ENCODE assay signal across 1 cellular context in genomic region chr17:57447357-57448019, GRCh38.
TF ChIP-seq lines count a peak whose summit lies in the region.

No MANE protein-coding gene starts in this region.

TF ChIP-seq in K562, 482 proteins besides CTCF, POLR2A, EP300 and RAD21 (continued from another document and continues in another):
- TF ChIP-seq, protein P1, sequence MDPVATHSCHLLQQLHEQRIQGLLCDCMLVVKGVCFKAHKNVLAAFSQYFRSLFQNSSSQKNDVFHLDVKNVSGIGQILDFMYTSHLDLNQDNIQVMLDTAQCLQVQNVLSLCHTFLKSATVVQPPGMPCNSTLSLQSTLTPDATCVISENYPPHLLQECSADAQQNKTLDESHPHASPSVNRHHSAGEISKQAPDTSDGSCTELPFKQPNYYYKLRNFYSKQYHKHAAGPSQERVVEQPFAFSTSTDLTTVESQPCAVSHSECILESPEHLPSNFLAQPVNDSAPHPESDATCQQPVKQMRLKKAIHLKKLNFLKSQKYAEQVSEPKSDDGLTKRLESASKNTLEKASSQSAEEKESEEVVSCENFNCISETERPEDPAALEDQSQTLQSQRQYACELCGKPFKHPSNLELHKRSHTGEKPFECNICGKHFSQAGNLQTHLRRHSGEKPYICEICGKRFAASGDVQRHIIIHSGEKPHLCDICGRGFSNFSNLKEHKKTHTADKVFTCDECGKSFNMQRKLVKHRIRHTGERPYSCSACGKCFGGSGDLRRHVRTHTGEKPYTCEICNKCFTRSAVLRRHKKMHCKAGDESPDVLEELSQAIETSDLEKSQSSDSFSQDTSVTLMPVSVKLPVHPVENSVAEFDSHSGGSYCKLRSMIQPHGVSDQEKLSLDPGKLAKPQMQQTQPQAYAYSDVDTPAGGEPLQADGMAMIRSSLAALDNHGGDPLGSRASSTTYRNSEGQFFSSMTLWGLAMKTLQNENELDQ (CRISPR knock-in tag; IDR thresholded peaks at IDR 0.05; ENCODE audit: borderline replicate concordance) = no peak
- TF ChIP-seq, protein P2, sequence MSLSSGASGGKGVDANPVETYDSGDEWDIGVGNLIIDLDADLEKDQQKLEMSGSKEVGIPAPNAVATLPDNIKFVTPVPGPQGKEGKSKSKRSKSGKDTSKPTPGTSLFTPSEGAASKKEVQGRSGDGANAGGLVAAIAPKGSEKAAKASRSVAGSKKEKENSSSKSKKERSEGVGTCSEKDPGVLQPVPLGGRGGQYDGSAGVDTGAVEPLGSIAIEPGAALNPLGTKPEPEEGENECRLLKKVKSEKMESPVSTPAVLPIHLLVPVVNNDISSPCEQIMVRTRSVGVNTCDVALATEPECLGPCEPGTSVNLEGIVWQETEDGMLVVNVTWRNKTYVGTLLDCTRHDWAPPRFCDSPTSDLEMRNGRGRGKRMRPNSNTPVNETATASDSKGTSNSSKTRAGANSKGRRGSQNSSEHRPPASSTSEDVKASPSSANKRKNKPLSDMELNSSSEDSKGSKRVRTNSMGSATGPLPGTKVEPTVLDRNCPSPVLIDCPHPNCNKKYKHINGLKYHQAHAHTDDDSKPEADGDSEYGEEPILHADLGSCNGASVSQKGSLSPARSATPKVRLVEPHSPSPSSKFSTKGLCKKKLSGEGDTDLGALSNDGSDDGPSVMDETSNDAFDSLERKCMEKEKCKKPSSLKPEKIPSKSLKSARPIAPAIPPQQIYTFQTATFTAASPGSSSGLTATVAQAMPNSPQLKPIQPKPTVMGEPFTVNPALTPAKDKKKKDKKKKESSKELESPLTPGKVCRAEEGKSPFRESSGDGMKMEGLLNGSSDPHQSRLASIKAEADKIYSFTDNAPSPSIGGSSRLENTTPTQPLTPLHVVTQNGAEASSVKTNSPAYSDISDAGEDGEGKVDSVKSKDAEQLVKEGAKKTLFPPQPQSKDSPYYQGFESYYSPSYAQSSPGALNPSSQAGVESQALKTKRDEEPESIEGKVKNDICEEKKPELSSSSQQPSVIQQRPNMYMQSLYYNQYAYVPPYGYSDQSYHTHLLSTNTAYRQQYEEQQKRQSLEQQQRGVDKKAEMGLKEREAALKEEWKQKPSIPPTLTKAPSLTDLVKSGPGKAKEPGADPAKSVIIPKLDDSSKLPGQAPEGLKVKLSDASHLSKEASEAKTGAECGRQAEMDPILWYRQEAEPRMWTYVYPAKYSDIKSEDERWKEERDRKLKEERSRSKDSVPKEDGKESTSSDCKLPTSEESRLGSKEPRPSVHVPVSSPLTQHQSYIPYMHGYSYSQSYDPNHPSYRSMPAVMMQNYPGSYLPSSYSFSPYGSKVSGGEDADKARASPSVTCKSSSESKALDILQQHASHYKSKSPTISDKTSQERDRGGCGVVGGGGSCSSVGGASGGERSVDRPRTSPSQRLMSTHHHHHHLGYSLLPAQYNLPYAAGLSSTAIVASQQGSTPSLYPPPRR (CRISPR knock-in tag; IDR thresholded peaks at IDR 0.05; ENCODE audit: borderline replicate concordance) = no peak
- TF ChIP-seq BHLHE40 (IDR thresholded peaks at IDR 0.05; ENCODE audit: low read length) = peak; percentile 18; the same call in 1 of the 2 replicates
- 0 out of 4 replicates have a peak, but pooled peaks of 1 of the 2 experiments have one; percentile 34 for TF ChIP-seq MAZ (CRISPR knock-in tag; conservative IDR thresholded peaks at IDR 0.05 in 1 of 2, IDR thresholded peaks at IDR 0.05 in 1 of 2)
- TF ChIP-seq SMAD4 (CRISPR knock-in tag; conservative IDR thresholded peaks at IDR 0.05) = no peak
- TF ChIP-seq MYC (IDR thresholded peaks at IDR 0.05; ENCODE audit: low read depth, low read length) = no peak
- TF ChIP-seq MYC (CRISPR knock-in tag; IDR thresholded peaks at IDR 0.05; ENCODE audit: borderline replicate concordance, low read depth) = no peak
- no peak for TF ChIP-seq MCM3 (IDR thresholded peaks at IDR 0.05)
- TF ChIP-seq EZH2 (IDR thresholded peaks at IDR 0.05; ENCODE audit: borderline replicate concordance, low read depth, low read length) = no peak
- no peak for TF ChIP-seq PRPF4 (IDR thresholded peaks at IDR 0.05; ENCODE audit: insufficient read depth, low read depth, low read length, poor library complexity, severe bottlenecking)
- TF ChIP-seq, protein P3, sequence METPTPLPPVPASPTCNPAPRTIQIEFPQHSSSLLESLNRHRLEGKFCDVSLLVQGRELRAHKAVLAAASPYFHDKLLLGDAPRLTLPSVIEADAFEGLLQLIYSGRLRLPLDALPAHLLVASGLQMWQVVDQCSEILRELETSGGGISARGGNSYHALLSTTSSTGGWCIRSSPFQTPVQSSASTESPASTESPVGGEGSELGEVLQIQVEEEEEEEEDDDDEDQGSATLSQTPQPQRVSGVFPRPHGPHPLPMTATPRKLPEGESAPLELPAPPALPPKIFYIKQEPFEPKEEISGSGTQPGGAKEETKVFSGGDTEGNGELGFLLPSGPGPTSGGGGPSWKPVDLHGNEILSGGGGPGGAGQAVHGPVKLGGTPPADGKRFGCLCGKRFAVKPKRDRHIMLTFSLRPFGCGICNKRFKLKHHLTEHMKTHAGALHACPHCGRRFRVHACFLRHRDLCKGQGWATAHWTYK (CRISPR knock-in tag; IDR thresholded peaks at IDR 0.05) = no peak
- TF ChIP-seq ZNF23 (CRISPR knock-in tag; IDR thresholded peaks at IDR 0.05) = no peak
- TF ChIP-seq ZNF41 (CRISPR knock-in tag; conservative IDR thresholded peaks at IDR 0.05) = no peak
- TF ChIP-seq, protein P4, sequence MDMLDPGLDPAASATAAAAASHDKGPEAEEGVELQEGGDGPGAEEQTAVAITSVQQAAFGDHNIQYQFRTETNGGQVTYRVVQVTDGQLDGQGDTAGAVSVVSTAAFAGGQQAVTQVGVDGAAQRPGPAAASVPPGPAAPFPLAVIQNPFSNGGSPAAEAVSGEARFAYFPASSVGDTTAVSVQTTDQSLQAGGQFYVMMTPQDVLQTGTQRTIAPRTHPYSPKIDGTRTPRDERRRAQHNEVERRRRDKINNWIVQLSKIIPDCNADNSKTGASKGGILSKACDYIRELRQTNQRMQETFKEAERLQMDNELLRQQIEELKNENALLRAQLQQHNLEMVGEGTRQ (CRISPR knock-in tag; IDR thresholded peaks at IDR 0.05) = 0 out of 2 replicates have a peak, but pooled peaks have one; percentile 30
- peak; percentile 37 for TF ChIP-seq CBFA2T3 (IDR thresholded peaks at IDR 0.05)
- no peak for TF ChIP-seq HDAC6 (IDR thresholded peaks at IDR 0.05; ENCODE audit: low read depth, low read length)
- peak; percentile 38 for TF ChIP-seq CBFA2T2 (conservative IDR thresholded peaks at IDR 0.05)
- TF ChIP-seq ARID3A (IDR thresholded peaks at IDR 0.05; ENCODE audit: borderline replicate concordance, low read depth, low read length) = no peak
- no peak for TF ChIP-seq FOXA3 (CRISPR knock-in tag; conservative IDR thresholded peaks at IDR 0.05 in 1 of 2, IDR thresholded peaks at IDR 0.05 in 1 of 2)
- 0 out of 2 replicates have a peak, but pooled peaks have one; percentile 37 for TF ChIP-seq ZNF395 (CRISPR knock-in tag; IDR thresholded peaks at IDR 0.05)
- no peak for TF ChIP-seq SUPT5H (IDR thresholded peaks at IDR 0.05)
- TF ChIP-seq, protein P5, sequence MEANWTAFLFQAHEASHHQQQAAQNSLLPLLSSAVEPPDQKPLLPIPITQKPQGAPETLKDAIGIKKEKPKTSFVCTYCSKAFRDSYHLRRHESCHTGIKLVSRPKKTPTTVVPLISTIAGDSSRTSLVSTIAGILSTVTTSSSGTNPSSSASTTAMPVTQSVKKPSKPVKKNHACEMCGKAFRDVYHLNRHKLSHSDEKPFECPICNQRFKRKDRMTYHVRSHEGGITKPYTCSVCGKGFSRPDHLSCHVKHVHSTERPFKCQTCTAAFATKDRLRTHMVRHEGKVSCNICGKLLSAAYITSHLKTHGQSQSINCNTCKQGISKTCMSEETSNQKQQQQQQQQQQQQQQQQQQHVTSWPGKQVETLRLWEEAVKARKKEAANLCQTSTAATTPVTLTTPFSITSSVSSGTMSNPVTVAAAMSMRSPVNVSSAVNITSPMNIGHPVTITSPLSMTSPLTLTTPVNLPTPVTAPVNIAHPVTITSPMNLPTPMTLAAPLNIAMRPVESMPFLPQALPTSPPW (CRISPR knock-in tag; IDR thresholded peaks at IDR 0.05) = peak; percentile 29; the same call in 1 of the 2 replicates
- peak; percentile 55; the same call in 1 of the 2 replicates for TF ChIP-seq ZNF740 (CRISPR knock-in tag; IDR thresholded peaks at IDR 0.05)
- 0 out of 4 replicates have a peak, but pooled peaks of 1 of the 2 experiments have one; percentile 56 for TF ChIP-seq ZNF740 (tag; IDR thresholded peaks at IDR 0.05)
- TF ChIP-seq CEBPB (tag; IDR thresholded peaks at IDR 0.05) = no peak
- TF ChIP-seq ZNF165 (CRISPR knock-in tag; IDR thresholded peaks at IDR 0.05; ENCODE audit: borderline replicate concordance) = no peak
- no peak for TF ChIP-seq PML (IDR thresholded peaks at IDR 0.05; ENCODE audit: low read length)
- no peak for TF ChIP-seq SMARCC2 (IDR thresholded peaks at IDR 0.05; ENCODE audit: low read depth)
- TF ChIP-seq MIER1 (IDR thresholded peaks at IDR 0.05; ENCODE audit: low read depth) = no peak
- TF ChIP-seq ZSCAN32 (CRISPR knock-in tag; IDR thresholded peaks at IDR 0.05) = no peak
- TF ChIP-seq MECOM (CRISPR knock-in tag; IDR thresholded peaks at IDR 0.05) = peak; percentile 86
- TF ChIP-seq PTTG1 (tag; IDR thresholded peaks at IDR 0.05; ENCODE audit: low read depth) = no peak
- TF ChIP-seq DACH1 (IDR thresholded peaks at IDR 0.05; ENCODE audit: partially characterized antibody) = peak; percentile 45
- no peak for TF ChIP-seq POU5F1 (IDR thresholded peaks at IDR 0.05; ENCODE audit: borderline replicate concordance, low read depth, low read length, partially characterized antibody)
- no peak for TF ChIP-seq FOXP4 (CRISPR knock-in tag; IDR thresholded peaks at IDR 0.05; ENCODE audit: borderline replicate concordance)
- TF ChIP-seq, protein P6, sequence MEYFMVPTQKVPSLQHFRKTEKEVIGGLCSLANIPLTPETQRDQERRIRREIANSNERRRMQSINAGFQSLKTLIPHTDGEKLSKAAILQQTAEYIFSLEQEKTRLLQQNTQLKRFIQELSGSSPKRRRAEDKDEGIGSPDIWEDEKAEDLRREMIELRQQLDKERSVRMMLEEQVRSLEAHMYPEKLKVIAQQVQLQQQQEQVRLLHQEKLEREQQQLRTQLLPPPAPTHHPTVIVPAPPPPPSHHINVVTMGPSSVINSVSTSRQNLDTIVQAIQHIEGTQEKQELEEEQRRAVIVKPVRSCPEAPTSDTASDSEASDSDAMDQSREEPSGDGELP (CRISPR knock-in tag; IDR thresholded peaks at IDR 0.05; ENCODE audit: borderline replicate concordance) = peak; percentile 81
- peak in 1 of 2 experiments; percentile 7; a peak in 1 of 4 replicates for TF ChIP-seq RCOR1 (IDR thresholded peaks at IDR 0.05; ENCODE audit: borderline replicate concordance in 1 of 2, low read depth in 2 of 2, low read length in 2 of 2)
- TF ChIP-seq FOSL1 (tag; conservative IDR thresholded peaks at IDR 0.05) = no peak
